Comparison of ENCODE assay signal across 17 cellular contexts in the genomic region with DNA sequence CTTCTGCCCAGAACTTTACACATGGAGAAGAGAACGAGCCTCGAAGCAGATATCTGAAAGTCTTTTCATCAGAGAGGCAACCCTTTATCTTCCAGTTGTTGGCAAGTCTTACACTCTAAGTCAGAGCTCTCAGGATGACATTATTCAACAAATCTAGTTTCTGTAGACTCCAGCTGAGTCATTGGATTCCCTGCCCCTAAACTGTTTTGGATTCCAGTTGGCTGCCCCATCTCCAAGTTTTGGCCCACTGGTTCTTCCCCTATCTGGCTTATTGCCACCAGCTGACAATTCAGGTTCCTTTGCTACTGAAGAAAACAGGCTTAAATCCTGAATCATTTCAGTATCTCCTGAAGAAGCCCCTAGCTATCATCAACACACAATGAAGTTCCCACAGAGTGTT. TPM values are rescaled to one million over a fixed set of nuclear protein-coding genes. Genes with fewer than 3 reads are reported as not detected.
"Had no signal": no experiment of that assay in that cellular context is flagged by ENCODE, and none has a peak within 500 bp of the region (broad histone marks: within the 10 kb centered on the region; RNA-seq: fewer than 3 reads in every experiment).

No MANE protein-coding gene starts in this region.

- H3K27me3 Mint-ChIP-seq: activated naive CD8-positive, alpha-beta T cell treated with anti-CD3 and anti-CD28 coated beads, Interleukin-2, amount 50 U/mL, for 24 hours; memory B cell; naive thymus-derived CD8-positive, alpha-beta T cell; T-cell had no signal

- DNase-seq: activated CD8-positive, alpha-beta memory T cell treated with anti-CD3 and anti-CD28 coated beads for 24 hours; activated naive CD4-positive, alpha-beta T cell; activated naive CD8-positive, alpha-beta T cell treated with anti-CD3 and anti-CD28 coated beads, Interleukin-2, amount 50 U/mL, for 24 hours; aorta; hippocampal formation; left lung; naive thymus-derived CD8-positive, alpha-beta T cell; T-cell; T1000; thyroid gland; WERI-Rb-1 had no signal

- H3K27ac ChIP-seq: cardiac muscle cell, left lung, parathyroid adenoma, thyroid gland, WERI-Rb-1 had no signal

- H3K4me1 Mint-ChIP-seq: stimulated activated effector memory CD8-positive, alpha-beta T cell treated with anti-CD3 and anti-CD28 coated beads, Interleukin-12 subunit alpha, Interleukin-12 subunit beta, amount 100 ng/mL, for 72 hours; T-cell had no signal

- H2AFZ ChIP-seq: parathyroid adenoma had no signal

- H3K79me2 ChIP-seq: parathyroid adenoma had no signal

- H3K9me3 Mint-ChIP-seq: activated naive CD8-positive, alpha-beta T cell treated with anti-CD3 and anti-CD28 coated beads, Interleukin-2, amount 50 U/mL, for 24 hours; memory B cell; naive thymus-derived CD8-positive, alpha-beta T cell; stimulated activated effector memory CD8-positive, alpha-beta T cell treated with anti-CD3 and anti-CD28 coated beads, Interleukin-12 subunit alpha, Interleukin-12 subunit beta, amount 100 ng/mL, for 72 hours; T-cell had no signal

- H3K4me1 ChIP-seq: left lung, parathyroid adenoma, thyroid gland had no signal

- H3K9me3 ChIP-seq: left lung, thyroid gland had no signal

- H3K4me3 Mint-ChIP-seq: activated naive CD8-positive, alpha-beta T cell treated with anti-CD3 and anti-CD28 coated beads, Interleukin-2, amount 50 U/mL, for 24 hours; memory B cell; naive thymus-derived CD8-positive, alpha-beta T cell; stimulated activated effector memory CD8-positive, alpha-beta T cell treated with anti-CD3 and anti-CD28 coated beads, Interleukin-12 subunit alpha, Interleukin-12 subunit beta, amount 100 ng/mL, for 72 hours; T-cell had no signal

- H3K27me3 ChIP-seq: cardiac muscle cell, left lung, thyroid gland had no signal

- H3K27ac Mint-ChIP-seq: activated naive CD8-positive, alpha-beta T cell treated with anti-CD3 and anti-CD28 coated beads, Interleukin-2, amount 50 U/mL, for 24 hours; memory B cell; naive thymus-derived CD8-positive, alpha-beta T cell; stimulated activated effector memory CD8-positive, alpha-beta T cell treated with anti-CD3 and anti-CD28 coated beads, Interleukin-12 subunit alpha, Interleukin-12 subunit beta, amount 100 ng/mL, for 72 hours; T-cell had no signal

- ATAC-seq: activated naive CD8-positive, alpha-beta T cell treated with anti-CD3 and anti-CD28 coated beads, Interleukin-2, amount 50 U/mL, for 24 hours; left lung; naive thymus-derived CD8-positive, alpha-beta T cell; stimulated activated effector memory CD8-positive, alpha-beta T cell treated with anti-CD3 and anti-CD28 coated beads, Interleukin-12 subunit alpha, Interleukin-12 subunit beta, amount 100 ng/mL, for 72 hours; T-cell had no signal

- H3K9ac ChIP-seq: parathyroid adenoma had no signal

- H3K4me3 ChIP-seq: cardiac muscle cell, left lung, thyroid gland had no signal

RNA-seq across cellular contexts. Expression of gene MRGPRX3, which starts 40.6 kb away (rescaled TPM):
- total RNA-seq: aorta; cardiac muscle cell; epithelial cell of proximal tubule; fibroblast of villous mesenchyme; naive thymus-derived CD8-positive, alpha-beta T cell; T-cell; thyroid gland had no signal
- polyA plus RNA-seq: aorta; cardiac muscle cell; naive thymus-derived CD8-positive, alpha-beta T cell had no signal

RNA-seq across cellular contexts. Expression of gene TPH1, which starts 45.7 kb away (rescaled TPM):
- total RNA-seq: epithelial cell of proximal tubule had no signal
